ENCODE assay signal across 1 cellular context in genomic region chr6:3350252-3350826, GRCh38.
TF ChIP-seq lines count a peak whose summit lies in the region.

No MANE protein-coding gene starts in this region.

TF ChIP-seq in WTC11, 78 proteins besides CTCF, POLR2A, EP300 and RAD21 (continued from another document):
- TF ChIP-seq NFE2L1 (CRISPR knock-in tag; IDR thresholded peaks at IDR 0.05) = no peak
- no peak for TF ChIP-seq USF2 (CRISPR knock-in tag; IDR thresholded peaks at IDR 0.05)
- no peak for TF ChIP-seq PRDM15 (CRISPR knock-in tag; IDR thresholded peaks at IDR 0.05)
